17 cellular contexts compared by ENCODE assay signal in the genomic region with DNA sequence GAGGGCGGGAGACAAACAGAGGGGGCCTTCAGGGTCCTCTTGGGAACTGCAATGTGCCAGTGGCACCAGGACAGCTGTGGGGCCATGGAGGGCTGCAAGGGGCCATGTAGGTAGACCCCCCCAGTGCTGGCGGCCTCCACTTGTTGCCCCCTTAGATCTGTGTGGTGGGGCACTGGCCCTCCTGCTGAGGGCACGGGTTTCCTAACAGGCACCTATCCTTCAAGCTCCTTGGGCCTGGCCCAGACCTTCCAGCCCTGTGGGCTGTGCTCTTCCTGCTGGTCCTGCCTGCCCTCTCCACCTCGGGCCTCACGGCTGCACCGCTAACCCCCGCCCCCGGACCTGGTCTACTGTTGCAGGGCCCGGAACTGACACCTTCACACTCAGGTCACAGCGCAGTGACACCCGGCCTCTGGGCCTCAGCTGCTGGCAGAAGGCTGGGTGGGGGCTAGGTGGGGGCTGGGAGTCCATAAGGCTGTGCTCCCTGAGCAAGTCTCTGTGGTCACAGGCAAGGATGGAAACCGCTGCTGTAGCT. TPM values are rescaled to one million over a fixed set of nuclear protein-coding genes. Genes with fewer than 3 reads are reported as not detected.
A peak's percentile ranks its signal among the peaks of the same experiment; 100 is the strongest.
DNase-seq lines count a peak whose midpoint lies in the region; ATAC-seq and FAIRE-seq lines count a peak whose summit lies in the region.
"Had no signal": no experiment of that assay in that cellular context is flagged by ENCODE, and none has a peak within 500 bp of the region (broad histone marks: within the 10 kb centered on the region; RNA-seq: fewer than 3 reads in every experiment).

No MANE protein-coding gene starts in this region.

- peaks cover 8 to 11% of the 10 kb centered on the region in 2 donors for H3K27me3 Mint-ChIP-seq in stimulated activated naive B cell treated with anti-CD40 and anti-IgM and Interleukin-4, amounts not matched to agents 10 μg/mL and 1 μg/mL and 100 μg/mL, for 72 hours
- peaks cover 37% of the 10 kb centered on the region for H3K27me3 Mint-ChIP-seq in stimulated activated memory B cell treated with anti-CD40 and anti-IgM and Interleukin-4, amounts not matched to agents 10 μg/mL and 1 μg/mL and 100 μg/mL, for 72 hours
- H3K27me3 Mint-ChIP-seq: activated CD4-positive, alpha-beta T cell treated with anti-CD3 and anti-CD28 coated beads for 36 hours; T-helper 17 cell had no signal

- no peak overlapping the region for H3K27ac Mint-ChIP-seq in stimulated activated naive B cell treated with anti-CD40 and anti-IgM and Interleukin-4, amounts not matched to agents 10 μg/mL and 1 μg/mL and 100 μg/mL, for 72 hours
- no peak overlapping the region for H3K27ac Mint-ChIP-seq in stimulated activated memory B cell treated with anti-CD40 and anti-IgM and Interleukin-4, amounts not matched to agents 10 μg/mL and 1 μg/mL and 100 μg/mL, for 72 hours
- H3K27ac Mint-ChIP-seq: activated CD4-positive, alpha-beta T cell treated with anti-CD3 and anti-CD28 coated beads for 36 hours; T-helper 17 cell had no signal

- no peaks in the 10 kb centered on the region for H3K36me3 Mint-ChIP-seq in stimulated activated naive B cell treated with anti-CD40 and anti-IgM and Interleukin-4, amounts not matched to agents 10 μg/mL and 1 μg/mL and 100 μg/mL, for 72 hours
- H3K36me3 Mint-ChIP-seq in stimulated activated memory B cell treated with anti-CD40 and anti-IgM and Interleukin-4, amounts not matched to agents 10 μg/mL and 1 μg/mL and 100 μg/mL, for 72 hours = no peaks in the 10 kb centered on the region

- intact Hi-C loops in left cardiac atrium (cut with DNase I) = no loop called here

- H3K4me1 Mint-ChIP-seq in stimulated activated naive B cell treated with anti-CD40 and anti-IgM and Interleukin-4, amounts not matched to agents 10 μg/mL and 1 μg/mL and 100 μg/mL, for 72 hours = peaks cover 8 to 12% of the 10 kb centered on the region in 2 donors
- H3K4me1 Mint-ChIP-seq in stimulated activated memory B cell treated with anti-CD40 and anti-IgM and Interleukin-4, amounts not matched to agents 10 μg/mL and 1 μg/mL and 100 μg/mL, for 72 hours = peaks cover 6% of the 10 kb centered on the region

- H3K27ac ChIP-seq in BLaER1 treated with 17β-estradiol and CSF1 and Interleukin-3, amounts not matched to agents 10 nM and 100 nM = peak overlapping the region in 1 of 11 experiments; percentile 15; a peak in 1 of 22 replicates
- no peak overlapping the region for H3K27ac ChIP-seq in neuronal stem cell (replicated peaks; ENCODE audit: low read length)
- H3K27ac ChIP-seq: dorsolateral prefrontal cortex, RWPE1 had no signal

- peak overlapping the region; percentile 21 for H3K14ac ChIP-seq in neuronal stem cell (ENCODE audit: low read length)

- peak overlapping the region; percentile 75 for H2AK5ac ChIP-seq in neuronal stem cell (ENCODE audit: low read depth, low read length)

- DNase-seq in GM19239 (ENCODE audit: insufficient read length, low spot score) (peak; percentile 5), left cardiac atrium (peak; percentile 16), neuronal stem cell (ENCODE audit: low spot score) (no peak), middle frontal gyrus (ENCODE audit: extremely low spot score, low spot score) (no peak)
- DNase-seq in stimulated activated naive B cell treated with anti-CD40 and anti-IgM and Interleukin-4, amounts not matched to agents 10 μg/mL and 1 μg/mL and 100 μg/mL, for 72 hours = no peak
- DNase-seq: activated CD4-positive, alpha-beta T cell treated with anti-CD3 and anti-CD28 coated beads for 36 hours; AML-193; MM.1S; NCI-H748 treated with DMSO at 0.1 percent for 48 hours; nucleus accumbens; stimulated activated CD4-positive, alpha-beta T cell treated with anti-CD3 and anti-CD28 coated beads, Interleukin-12 subunit alpha, Interleukin-12 subunit beta, amount 100 ng/mL, for 4 hours; T-helper 17 cell had no signal

- peaks cover 0 to 5% (median 0%) of the 10 kb centered on the region in 11 experiments; a peak in 2 of 22 replicates for H4K20me1 ChIP-seq in BLaER1 treated with 17β-estradiol and CSF1 and Interleukin-3, amounts not matched to agents 10 nM and 100 nM

- no peak overlapping the region for H2BK12ac ChIP-seq in neuronal stem cell (ENCODE audit: low read length)

- no peak overlapping the region for H3K9ac ChIP-seq in BLaER1 treated with 17β-estradiol and CSF1 and Interleukin-3, amounts not matched to agents 10 nM and 100 nM
- H3K9ac ChIP-seq in neuronal stem cell (ENCODE audit: low read depth, low read length, poor library complexity) = no peak overlapping the region

- H3K4me3 Mint-ChIP-seq in stimulated activated naive B cell treated with anti-CD40 and anti-IgM and Interleukin-4, amounts not matched to agents 10 μg/mL and 1 μg/mL and 100 μg/mL, for 72 hours = no peak overlapping the region
- no peak overlapping the region for H3K4me3 Mint-ChIP-seq in stimulated activated memory B cell treated with anti-CD40 and anti-IgM and Interleukin-4, amounts not matched to agents 10 μg/mL and 1 μg/mL and 100 μg/mL, for 72 hours
- H3K4me3 Mint-ChIP-seq: activated CD4-positive, alpha-beta T cell treated with anti-CD3 and anti-CD28 coated beads for 36 hours; T-helper 17 cell had no signal

- H3K18ac ChIP-seq in neuronal stem cell (ENCODE audit: low read length) = peak overlapping the region; percentile 83

- H3K4me2 ChIP-seq in BLaER1 treated with 17β-estradiol and CSF1 and Interleukin-3, amounts not matched to agents 10 nM and 100 nM = peak overlapping the region in 9 of 11 experiments; percentile 51 to 87 (median 79); a peak in 15 of 22 replicates
- H3K4me2 ChIP-seq in neuronal stem cell (ENCODE audit: insufficient read depth, low read length, poor library complexity, severe bottlenecking) = no peak overlapping the region

- no peaks in the 10 kb centered on the region for H3K9me3 ChIP-seq in BLaER1 treated with 17β-estradiol and CSF1 and Interleukin-3, amounts not matched to agents 10 nM and 100 nM (replicated peaks in 1 of 11)
- no peaks in the 10 kb centered on the region for H3K9me3 ChIP-seq in neuronal stem cell (replicated peaks in 1 of 2; ENCODE audit: control insufficient read depth in 2 of 2, insufficient read depth in 1 of 2, low read depth in 1 of 2, low read length in 2 of 2)

- no peak overlapping the region for H2BK15ac ChIP-seq in neuronal stem cell (ENCODE audit: low read length)

- H2BK5ac ChIP-seq in neuronal stem cell (ENCODE audit: low read length) = peak overlapping the region; percentile 87

- ATAC-seq in left cardiac atrium (no peak), GM19328 (IDR thresholded peaks at IDR 0.05; ENCODE audit: unreplicated experiment) (no peak)
- no peak for ATAC-seq in stimulated activated naive B cell treated with anti-CD40 and anti-IgM and Interleukin-4, amounts not matched to agents 10 μg/mL and 1 μg/mL and 100 μg/mL, for 72 hours (replicated peaks)
- ATAC-seq in stimulated activated memory B cell treated with anti-CD40 and anti-IgM and Interleukin-4, amounts not matched to agents 10 μg/mL and 1 μg/mL and 100 μg/mL, for 72 hours = no peak
- ATAC-seq: activated CD4-positive, alpha-beta T cell treated with anti-CD3 and anti-CD28 coated beads for 36 hours; T-helper 17 cell had no signal

- H3K36me3 ChIP-seq in BLaER1 treated with 17β-estradiol and CSF1 and Interleukin-3, amounts not matched to agents 10 nM and 100 nM = no peaks in the 10 kb centered on the region
- H3K36me3 ChIP-seq in neuronal stem cell (replicated peaks in 1 of 2; ENCODE audit: control insufficient read depth in 2 of 2, insufficient read depth in 2 of 2, low read length in 2 of 2) = no peaks in the 10 kb centered on the region

- peak overlapping the region; percentile 53 for H3K4ac ChIP-seq in neuronal stem cell (ENCODE audit: low read length)

- no peaks in the 10 kb centered on the region for H3K9me3 Mint-ChIP-seq in stimulated activated naive B cell treated with anti-CD40 and anti-IgM and Interleukin-4, amounts not matched to agents 10 μg/mL and 1 μg/mL and 100 μg/mL, for 72 hours
- H3K9me3 Mint-ChIP-seq in stimulated activated memory B cell treated with anti-CD40 and anti-IgM and Interleukin-4, amounts not matched to agents 10 μg/mL and 1 μg/mL and 100 μg/mL, for 72 hours = no peaks in the 10 kb centered on the region

- no peak overlapping the region for H3K23ac ChIP-seq in neuronal stem cell (ENCODE audit: low read depth, low read length, poor library complexity)

- H4K91ac ChIP-seq in neuronal stem cell (ENCODE audit: low read depth, low read length, poor library complexity) = no peak overlapping the region

- H3K79me1 ChIP-seq in neuronal stem cell (ENCODE audit: low read depth, low read length) = no peaks in the 10 kb centered on the region

- no CpG with 5 or more reads among the region's 12 CpGs for WGBS in neuronal stem cell (ENCODE audit: extremely low coverage in 2 of 2, insufficient read length in 2 of 2, insufficient replicate concordance in 1 of 2), 2 donors

- peaks cover 25 to 100% (median 93%) of the 10 kb centered on the region in 10 experiments for H3K4me1 ChIP-seq in BLaER1 treated with 17β-estradiol and CSF1 and Interleukin-3, amounts not matched to agents 10 nM and 100 nM
- peaks cover 0 to 13% of the 10 kb centered on the region in 2 donors for H3K4me1 ChIP-seq in neuronal stem cell (ENCODE audit: control insufficient read depth in 2 of 2, insufficient read depth in 1 of 2, low read depth in 1 of 2, low read length in 2 of 2)

- H3K4me3 ChIP-seq in BLaER1 treated with 17β-estradiol and CSF1 and Interleukin-3, amounts not matched to agents 10 nM and 100 nM = no peak overlapping the region
- H3K4me3 ChIP-seq in neuronal stem cell (ENCODE audit: low read length in 2 of 2) = no peak overlapping the region
- H3K4me3 ChIP-seq: dorsolateral prefrontal cortex had no signal

- FAIRE-seq in GM19239 (lab: Jason Lieb, UNC) = no peak

- H3K27me3 ChIP-seq in BLaER1 treated with 17β-estradiol and CSF1 and Interleukin-3, amounts not matched to agents 10 nM and 100 nM = no peaks in the 10 kb centered on the region
- peaks cover 0 to 16% (median 2%) of the 10 kb centered on the region in 3 experiments for H3K27me3 ChIP-seq in neuronal stem cell (ENCODE audit: control insufficient read depth in 3 of 3, insufficient read depth in 3 of 3, low read depth in 1 of 3, low read length in 3 of 3)
- H3K27me3 ChIP-seq: dorsolateral prefrontal cortex had no signal

- H2AFZ ChIP-seq in neuronal stem cell (ENCODE audit: low read length) = no peak overlapping the region

- no peak overlapping the region for H2BK120ac ChIP-seq in neuronal stem cell (ENCODE audit: low read depth, low read length)

- H4K8ac ChIP-seq in neuronal stem cell (ENCODE audit: low read depth, low read length) = no peak overlapping the region

RNA-seq across cellular contexts. Expression of a gene that starts 12.6 kb away (rescaled TPM):
- 1 to 10 TPM; 1.4 to 2.0 TPM for total RNA-seq in left cardiac atrium
- polyA plus RNA-seq in neuronal stem cell (2013, experiment 1 of 2) = 3.5 TPM
- polyA plus RNA-seq in neuronal stem cell (2013, experiment 2 of 2) = 3.6 TPM

Comparison
In these comparisons a context has a peak if more than half of its experiments do, and no peak if none do; other contexts are left out.
1. DNase-seq: peak in GM19239 (single experiment) and left cardiac atrium (single experiment); none in neuronal stem cell (single experiment), stimulated activated naive B cell treated with anti-CD40 and anti-IgM and Interleukin-4, amounts not matched to agents 10 μg/mL and 1 μg/mL and 100 μg/mL, for 72 hours (single experiment) and middle frontal gyrus (single experiment).